In genomic region chr17:73192894-73193701, GRCh38 we compare ENCODE assay signal across 8 cellular contexts. TPM values are rescaled to one million over a fixed set of nuclear protein-coding genes. Genes with fewer than 3 reads are reported as not detected.
A peak's percentile ranks its signal among the peaks of the same experiment; 100 is the strongest.
DNase-seq lines count a peak whose midpoint lies in the region; ATAC-seq and TF ChIP-seq lines count a peak whose summit lies in the region.

Gene COG1, plus strand, starts transcription at chr17:73193055. Its CDS starts 15 bp downstream, at chr17:73193070.

- in situ Hi-C loops in G401 (cut with HindIII; ENCODE audit: low sequenced_read_pairs) = no loop called here

- peaks cover 31% of the 10 kb centered on the region for H3K4me1 ChIP-seq in suprapubic skin

- peak within 1 kb of the TSS; percentile 87 for H3K4me3 ChIP-seq in suprapubic skin

- peaks cover 18% of the 10 kb centered on the region for H3K36me3 ChIP-seq in suprapubic skin

- DNase-seq in G401 (ENCODE audit: low spot score) (peak; percentile 89), HCEC 1CT (peak; percentile 83), NAMALWA (ENCODE audit: low spot score) (peak; percentile 92), glomerular endothelial cell (ENCODE audit: extremely low read depth, low read depth, low spot score) (no peak), omental fat pad (ENCODE audit: low spot score) (peak; percentile 55), suprapubic skin (ENCODE audit: low spot score in 2 of 2) (peak; percentile 91 to 92)
- peak; percentile 85 for DNase-seq in activated naive CD4-positive, alpha-beta T cell treated with anti-CD3 and anti-CD28 coated beads, Interleukin-2, amount 50 U/mL, for 16 hours

- TF ChIP-seq CTCF in omental fat pad (IDR thresholded peaks at IDR 0.05) = no peak
- TF ChIP-seq CTCF in suprapubic skin (IDR thresholded peaks at IDR 0.05) = no peak

- no peaks in the 10 kb centered on the region for H3K9me3 ChIP-seq in suprapubic skin

- peak; percentile 82 for ATAC-seq in SK-N-SH treated with all-trans-retinoic acid at 6 μM for 48 hours
- peak; percentile 85 for ATAC-seq in omental fat pad (ENCODE audit: low FRiP score)

- H3K27ac ChIP-seq in suprapubic skin = peak within 1 kb of the TSS; percentile 77

- no peak for TF ChIP-seq EP300 in suprapubic skin (IDR thresholded peaks at IDR 0.05)

- peak in 1 of 2 donors; percentile 49 for TF ChIP-seq POLR2A in suprapubic skin (IDR thresholded peaks at IDR 0.05)

- no peaks in the 10 kb centered on the region for H3K27me3 ChIP-seq in suprapubic skin

- WGBS in suprapubic skin = 0% methylated on average over 11 of the region's 84 CpGs

TF ChIP-seq in SK-N-SH treated with all-trans-retinoic acid at 6 μM for 48 hours, 23 proteins besides CTCF, POLR2A, EP300 and RAD21:
- TF ChIP-seq PATZ1 (CRISPR knock-in tag; IDR thresholded peaks at IDR 0.05; ENCODE audit: borderline replicate concordance) (no peak), GLIS3 (CRISPR knock-in tag; IDR thresholded peaks at IDR 0.05) (0 out of 2 replicates have a peak, but pooled peaks have one; percentile 63), ZFP3 (CRISPR knock-in tag; IDR thresholded peaks at IDR 0.05) (peak; percentile 55; the same call in 1 of the 2 replicates), TOX (CRISPR knock-in tag; IDR thresholded peaks at IDR 0.05; ENCODE audit: borderline replicate concordance) (no peak), TSHZ2 (CRISPR knock-in tag; IDR thresholded peaks at IDR 0.05) (peak; percentile 63; the same call in 1 of the 2 replicates), TCF4 (CRISPR knock-in tag; IDR thresholded peaks at IDR 0.05; ENCODE audit: borderline replicate concordance) (no peak)

RNA-seq across cellular contexts. Expression of gene COG1, which starts in this region (rescaled TPM):
- 8.2 and 10.8 TPM in 2 replicates for total RNA-seq in G401 (2014; rRNA removed; shearing (Covaris generic))
- total RNA-seq in glomerular endothelial cell (20.3 and 27.5 TPM in 2 replicates), omental fat pad (10 to 100 TPM; 17.0 to 40.5 (median 23.7) TPM), suprapubic skin (10 to 100 TPM; 17.9 to 65.8 (median 23.8) TPM)
